1 cellular context compared by ENCODE assay signal in the genomic region with DNA sequence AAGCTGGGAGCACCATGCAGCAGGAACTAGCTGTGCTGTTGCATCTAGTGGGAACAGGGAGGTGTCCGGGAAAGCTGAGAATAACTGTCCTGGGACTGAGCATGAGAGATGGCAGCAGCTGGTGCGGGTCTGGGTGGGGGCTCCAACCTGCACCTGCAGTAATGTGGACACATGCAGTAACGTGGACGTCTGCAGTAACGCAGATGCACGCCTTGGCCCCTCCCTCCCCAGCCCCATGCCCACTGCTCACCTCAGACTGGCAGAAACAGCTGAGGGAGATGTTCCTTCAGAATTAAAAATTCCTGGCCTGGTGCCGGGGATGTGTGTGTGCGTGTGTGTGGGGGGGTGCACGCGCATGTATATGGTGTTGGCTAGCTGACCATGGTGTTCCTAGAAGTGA.
TF ChIP-seq lines count a peak whose summit lies in the region.

No MANE protein-coding gene starts in this region.

TF ChIP-seq in IMR-90, 13 proteins besides CTCF, POLR2A, EP300 and RAD21:
- TF ChIP-seq RCOR1 (IDR thresholded peaks at IDR 0.05; ENCODE audit: insufficient replicate concordance, low read length) (no peak), MXI1 (IDR thresholded peaks at IDR 0.05; ENCODE audit: borderline replicate concordance, low read depth, low read length) (no peak), MAFK (IDR thresholded peaks at IDR 0.05; ENCODE audit: low read depth, low read length) (no peak), SMC3 (IDR thresholded peaks at IDR 0.05; ENCODE audit: low read depth, low read length) (no peak), NFE2L2 (IDR thresholded peaks at IDR 0.05; ENCODE audit: low read depth, low read length) (no peak), FOS (IDR thresholded peaks at IDR 0.05; ENCODE audit: low read depth, low read length) (no peak), MAZ (IDR thresholded peaks at IDR 0.05; ENCODE audit: borderline replicate concordance, low read depth, low read length) (no peak), CEBPB (IDR thresholded peaks at IDR 0.05; ENCODE audit: low read depth, low read length) (no peak), RFX5 (IDR thresholded peaks at IDR 0.05; ENCODE audit: low read depth, low read length) (no peak), CHD1 (IDR thresholded peaks at IDR 0.05; ENCODE audit: low read depth, low read length) (no peak), BHLHE40 (IDR thresholded peaks at IDR 0.05; ENCODE audit: low read depth, low read length) (no peak)
- TF ChIP-seq, protein P1, sequence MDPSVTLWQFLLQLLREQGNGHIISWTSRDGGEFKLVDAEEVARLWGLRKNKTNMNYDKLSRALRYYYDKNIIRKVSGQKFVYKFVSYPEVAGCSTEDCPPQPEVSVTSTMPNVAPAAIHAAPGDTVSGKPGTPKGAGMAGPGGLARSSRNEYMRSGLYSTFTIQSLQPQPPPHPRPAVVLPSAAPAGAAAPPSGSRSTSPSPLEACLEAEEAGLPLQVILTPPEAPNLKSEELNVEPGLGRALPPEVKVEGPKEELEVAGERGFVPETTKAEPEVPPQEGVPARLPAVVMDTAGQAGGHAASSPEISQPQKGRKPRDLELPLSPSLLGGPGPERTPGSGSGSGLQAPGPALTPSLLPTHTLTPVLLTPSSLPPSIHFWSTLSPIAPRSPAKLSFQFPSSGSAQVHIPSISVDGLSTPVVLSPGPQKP (IDR thresholded peaks at IDR 0.05; ENCODE audit: borderline replicate concordance, low read depth, low read length): no peak
- TF ChIP-seq, protein P2, sequence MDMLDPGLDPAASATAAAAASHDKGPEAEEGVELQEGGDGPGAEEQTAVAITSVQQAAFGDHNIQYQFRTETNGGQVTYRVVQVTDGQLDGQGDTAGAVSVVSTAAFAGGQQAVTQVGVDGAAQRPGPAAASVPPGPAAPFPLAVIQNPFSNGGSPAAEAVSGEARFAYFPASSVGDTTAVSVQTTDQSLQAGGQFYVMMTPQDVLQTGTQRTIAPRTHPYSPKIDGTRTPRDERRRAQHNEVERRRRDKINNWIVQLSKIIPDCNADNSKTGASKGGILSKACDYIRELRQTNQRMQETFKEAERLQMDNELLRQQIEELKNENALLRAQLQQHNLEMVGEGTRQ (IDR thresholded peaks at IDR 0.05; ENCODE audit: low read depth, low read length): no peak
TF ChIP-seq in IMR-90: peak in this region for 0.
